6 cellular contexts compared by ENCODE assay signal in the genomic region with DNA sequence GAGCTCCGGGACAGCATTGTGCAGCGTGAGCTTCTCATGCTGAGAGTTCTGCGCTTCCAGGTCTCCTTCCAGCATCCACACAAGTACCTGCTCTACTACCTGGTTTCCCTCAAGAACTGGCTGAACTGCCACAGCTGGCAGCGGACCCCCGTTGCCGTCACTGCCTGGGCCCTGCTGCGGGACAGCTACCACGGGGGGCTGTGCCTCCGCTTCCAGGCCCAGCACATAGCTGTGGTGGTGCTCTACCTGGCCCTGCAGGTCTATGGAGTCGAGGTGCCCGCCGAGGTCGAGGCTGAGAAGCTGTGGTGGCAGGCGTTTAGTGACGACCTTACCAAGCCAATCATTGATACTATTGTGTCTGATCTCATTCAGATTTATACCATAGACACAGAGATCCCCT.
"Had no signal": no experiment of that assay in that cellular context is flagged by ENCODE, and none has a peak within 500 bp of the region (broad histone marks: within the 10 kb centered on the region; RNA-seq: fewer than 3 reads in every experiment).

No MANE protein-coding gene starts in this region.

- H3K27ac Mint-ChIP-seq: IgD-negative memory B cell had no signal

- H3K4me3 Mint-ChIP-seq: IgD-negative memory B cell had no signal

- ATAC-seq: HepG2, K562 had no signal

- H3K27ac ChIP-seq: HL-60 had no signal

- DNase-seq: IMR-90, KBM-7 had no signal

- H3K4me3 ChIP-seq: K562 had no signal
